Comparison of ENCODE assay signal across 12 cellular contexts in genomic region chr5:157167219-157167621, GRCh38. TPM values are rescaled to one million over a fixed set of nuclear protein-coding genes. Genes with fewer than 3 reads are reported as not detected.
DNase-seq lines count a peak whose midpoint lies in the region; FAIRE-seq and TF ChIP-seq lines count a peak whose summit lies in the region.
"Had no signal": no experiment of that assay in that cellular context is flagged by ENCODE, and none has a peak within 500 bp of the region (broad histone marks: within the 10 kb centered on the region; RNA-seq: fewer than 3 reads in every experiment).

No MANE protein-coding gene starts in this region.

- 51% methylated on average over 4 of the region's 4 CpGs for WGBS in mammary epithelial cell (ENCODE audit: low coverage, missing lambda C conversion rate)
- WGBS in esophagus muscularis mucosa: 75% methylated on average over 4 of the region's 4 CpGs

- H3K36me3 Mint-ChIP-seq in MCF 10A (ENCODE audit: insufficient read depth, unreplicated experiment): no peaks in the 10 kb centered on the region
- H3K36me3 Mint-ChIP-seq: mesothelial cell of epicardium had no signal

- H3K4me3 Mint-ChIP-seq in MCF 10A (ENCODE audit: unreplicated experiment): no peak overlapping the region
- H3K4me3 Mint-ChIP-seq: mesothelial cell of epicardium had no signal

- H3K9ac ChIP-seq in mammary epithelial cell (ENCODE audit: insufficient read depth, low read length): no peak overlapping the region

- H3K4me1 ChIP-seq in mammary epithelial cell (ENCODE audit: insufficient read depth, low read length) (no peaks in the 10 kb centered on the region), SJCRH30 (peaks cover 5% of the 10 kb centered on the region; the same call in 1 of the 2 replicates), esophagus muscularis mucosa (no peaks in the 10 kb centered on the region)
- H3K4me1 ChIP-seq: heart left ventricle, suprapubic skin had no signal

- H3K9me3 ChIP-seq in mammary epithelial cell (replicated peaks; ENCODE audit: insufficient read depth, low read length) (no peaks in the 10 kb centered on the region), SJCRH30 (replicated peaks) (no peaks in the 10 kb centered on the region), esophagus muscularis mucosa (no peaks in the 10 kb centered on the region)
- H3K9me3 ChIP-seq: heart left ventricle, suprapubic skin had no signal

- H2AFZ ChIP-seq in mammary epithelial cell (ENCODE audit: low read depth, low read length): no peak overlapping the region

- no peak overlapping the region for H3K4me3 ChIP-seq in mammary epithelial cell (replicated peaks in 1 of 3; ENCODE audit: insufficient read depth in 1 of 3, low read depth in 2 of 3, low read length in 3 of 3)
- H3K4me3 ChIP-seq in SJCRH30: no peak overlapping the region
- H3K4me3 ChIP-seq in esophagus muscularis mucosa: no peak overlapping the region
- H3K4me3 ChIP-seq: heart left ventricle, suprapubic skin had no signal

- dilution Hi-C loops in mammary epithelial cell (cut with HindIII; ENCODE audit: low sequenced_read_pairs): no loop called here

- in situ Hi-C loops in mammary epithelial cell (cut with MboI; ENCODE audit: low sequenced_read_pairs in 2 of 2): no loop called here

- POLR2A ChIA-PET in MCF 10A (lab: Yijun Ruan, JAX): interaction anchor here (0.7 kb wide), 1 partner anchor 209 kb away, joined by 3 read pairs; no protein-coding TSS in a partner anchor

- no peak for FAIRE-seq in urothelium cell line (lab: Jason Lieb, UNC)

- no peak for TF ChIP-seq EP300 in esophagus muscularis mucosa (IDR thresholded peaks at IDR 0.05)

- H3K79me2 ChIP-seq in mammary epithelial cell (ENCODE audit: insufficient read depth, low read length): no peaks in the 10 kb centered on the region

- CTCF ChIA-PET in mammary epithelial cell (lab: Charles Lee; ENCODE audit: low non-redundant PET): no interaction called here
- CTCF ChIA-PET in MCF 10A (lab: Yijun Ruan, JAX): interaction anchor here (1.0 to 2.5 kb wide), 4 partner anchors 9 to 35 kb away, joined by 3 to 16 read pairs (median 4); no protein-coding TSS in a partner anchor

- H3K9me3 Mint-ChIP-seq in MCF 10A (ENCODE audit: unreplicated experiment): peaks cover 8% of the 10 kb centered on the region

- no TSS peak for BruUV-seq in mammary epithelial cell (replicated peaks; lab: Mats Ljungman, UMichigan)
- no TSS peak for BruUV-seq in MCF 10A (replicated peaks; lab: Mats Ljungman, UMichigan)

- intact Hi-C loops in mammary epithelial cell (cut with micrococcal nuclease) (no loop called here), MCF 10A (cut with micrococcal nuclease) (no loop called here), esophagus muscularis mucosa (cut with DNase I) (no loop called here)

- no peaks in the 10 kb centered on the region for H3K27me3 ChIP-seq in mammary epithelial cell (ENCODE audit: insufficient read depth, low read length)
- H3K27me3 ChIP-seq in SJCRH30: peaks cover 5% of the 10 kb centered on the region; the same call in 1 of the 2 replicates
- H3K27me3 ChIP-seq in esophagus muscularis mucosa: peaks cover 0 to 15% (median 0%) of the 10 kb centered on the region in 4 donors

- peak; percentile 25 for DNase-seq in mammary epithelial cell
- DNase-seq in MCF 10A (ENCODE audit: unreplicated experiment): no peak
- DNase-seq in SJCRH30: peak; percentile 26 to 60
- DNase-seq in esophagus muscularis mucosa (ENCODE audit: extremely low spot score): peak; percentile 10
- DNase-seq in urothelium cell line (ENCODE audit: low spot score): peak; percentile 70
- no peak for DNase-seq in NCI-H1436 treated with DMSO at 0.1 percent for 48 hours (lab: John Stamatoyannopoulos, UW)
- no peak for DNase-seq in NCI-H1694 treated with DMSO at 0.1 percent for 48 hours (lab: John Stamatoyannopoulos, UW)
- no peak for DNase-seq in NCI-H1092 treated with DMSO at 0.1 percent for 48 hours (lab: John Stamatoyannopoulos, UW)
- DNase-seq: heart left ventricle, NCI-H1105 had no signal

- no peaks in the 10 kb centered on the region for H3K4me1 Mint-ChIP-seq in MCF 10A (ENCODE audit: insufficient read depth, unreplicated experiment)
- H3K4me1 Mint-ChIP-seq: mesothelial cell of epicardium had no signal

- H4K20me1 ChIP-seq in mammary epithelial cell (ENCODE audit: insufficient read depth, low read length): no peaks in the 10 kb centered on the region

- no peak overlapping the region for H3K27ac ChIP-seq in mammary epithelial cell (ENCODE audit: insufficient read depth, low read depth, low read length)
- H3K27ac ChIP-seq in SJCRH30: no peak overlapping the region
- H3K27ac ChIP-seq in esophagus muscularis mucosa (replicated peaks in 1 of 4): no peak overlapping the region
- H3K27ac ChIP-seq: heart left ventricle, suprapubic skin had no signal

- H3K27ac Mint-ChIP-seq in MCF 10A (ENCODE audit: low read depth, unreplicated experiment): no peak overlapping the region
- H3K27ac Mint-ChIP-seq: mesothelial cell of epicardium had no signal

- peaks cover 15% of the 10 kb centered on the region for H3K27me3 Mint-ChIP-seq in MCF 10A (ENCODE audit: insufficient read depth, unreplicated experiment)

- no peak for TF ChIP-seq CTCF in mammary epithelial cell (conservative IDR thresholded peaks at IDR 0.05 in 1 of 2, IDR thresholded peaks at IDR 0.05 in 1 of 2; ENCODE audit: extremely low read depth in 1 of 2, insufficient read depth in 1 of 2, low read depth in 1 of 2, low read length in 2 of 2)
- no peak for TF ChIP-seq CTCF in MCF 10A (IDR thresholded peaks at IDR 0.05; ENCODE audit: unreplicated experiment)
- no peak for TF ChIP-seq CTCF in esophagus muscularis mucosa (IDR thresholded peaks at IDR 0.05)

- H3K36me3 ChIP-seq in mammary epithelial cell (ENCODE audit: insufficient read depth, low read length): no peaks in the 10 kb centered on the region
- H3K36me3 ChIP-seq in SJCRH30: no peaks in the 10 kb centered on the region
- no peaks in the 10 kb centered on the region for H3K36me3 ChIP-seq in esophagus muscularis mucosa
- H3K36me3 ChIP-seq: heart left ventricle, suprapubic skin had no signal

- TF ChIP-seq POLR2A in esophagus muscularis mucosa (IDR thresholded peaks at IDR 0.05; ENCODE audit: low read depth): no peak

- no peak overlapping the region for H3K4me2 ChIP-seq in mammary epithelial cell (ENCODE audit: insufficient read depth, low read depth, low read length)

RNA-seq across cellular contexts. Expression of gene GARIN3, which starts 1.2 kb away (rescaled TPM):
- total RNA-seq in mammary epithelial cell: not detected
- not detected for polyA plus RNA-seq in mammary epithelial cell
- not detected for polyA minus RNA-seq in mammary epithelial cell
- total RNA-seq in MCF 10A (2022): not detected in 2 replicates
- not detected in 2 replicates for total RNA-seq in SJCRH30 (2014; rRNA removed; shearing (Covaris generic))
- not detected for total RNA-seq in esophagus muscularis mucosa
- total RNA-seq: heart left ventricle, mesothelial cell of epicardium, suprapubic skin had no signal
- polyA plus RNA-seq: heart left ventricle had no signal

RNA-seq across cellular contexts. Expression of gene ITK, which starts 13.4 kb away (rescaled TPM):
- total RNA-seq in mammary epithelial cell: not detected
- polyA plus RNA-seq in mammary epithelial cell: not detected
- not detected for polyA minus RNA-seq in mammary epithelial cell
- total RNA-seq in MCF 10A (2022): not detected in 2 replicates
- total RNA-seq in SJCRH30 (2014; rRNA removed; shearing (Covaris generic)): not detected in 2 replicates
- total RNA-seq in esophagus muscularis mucosa: 1 to 10 TPM in 3 of 4 donors, under 1 TPM in 1; 0.80 to 6.3 (median 1.6) TPM

RNA-seq across cellular contexts. Expression of gene MED7, which starts 24.6 kb away (rescaled TPM):
- total RNA-seq in mammary epithelial cell: 10 to 100 TPM in 1 of 2 donors, 1 to 10 TPM in 1; 9.5 to 10.2 TPM
- polyA plus RNA-seq in mammary epithelial cell: 8.7 TPM
- 4.1 TPM for polyA minus RNA-seq in mammary epithelial cell
- total RNA-seq in MCF 10A (2022): 14.7 and 16.9 TPM in 2 replicates
- 14.0 and 16.4 TPM in 2 replicates for total RNA-seq in SJCRH30 (2014; rRNA removed; shearing (Covaris generic))
- 10 to 100 TPM in 3 of 4 donors, 1 to 10 TPM in 1; 8.4 to 12.5 (median 10.4) TPM for total RNA-seq in esophagus muscularis mucosa

RNA-seq across cellular contexts. Expression of gene HAVCR2, which starts 58.4 kb away (rescaled TPM):
- total RNA-seq in mammary epithelial cell: under 1 TPM in 1 of 2 donors, not detected in 1; 0.17 TPM
- polyA plus RNA-seq in mammary epithelial cell: not detected
- polyA minus RNA-seq in mammary epithelial cell: not detected
- 0.17 TPM in 1 of 2 replicates, not detected in the other for total RNA-seq in MCF 10A (2022)
- 0.99 and 1.1 TPM in 2 replicates for total RNA-seq in SJCRH30 (2014; rRNA removed; shearing (Covaris generic))
- total RNA-seq in esophagus muscularis mucosa: 10 to 100 TPM in 1 of 4 donors, 1 to 10 TPM in 3; 4.1 to 12.8 (median 5.8) TPM

Comparison
In these comparisons a context has a peak if more than half of its experiments do, and no peak if none do; other contexts are left out.
1. DNase-seq: peak in mammary epithelial cell (single experiment), SJCRH30 (2 of 2), esophagus muscularis mucosa (single experiment) and urothelium cell line (single experiment); none in MCF 10A (single experiment), NCI-H1436 treated with DMSO at 0.1 percent for 48 hours (single experiment), NCI-H1694 treated with DMSO at 0.1 percent for 48 hours (single experiment) and NCI-H1092 treated with DMSO at 0.1 percent for 48 hours (single experiment).